Comparison of ENCODE assay signal across 1 cellular context in the genomic region with DNA sequence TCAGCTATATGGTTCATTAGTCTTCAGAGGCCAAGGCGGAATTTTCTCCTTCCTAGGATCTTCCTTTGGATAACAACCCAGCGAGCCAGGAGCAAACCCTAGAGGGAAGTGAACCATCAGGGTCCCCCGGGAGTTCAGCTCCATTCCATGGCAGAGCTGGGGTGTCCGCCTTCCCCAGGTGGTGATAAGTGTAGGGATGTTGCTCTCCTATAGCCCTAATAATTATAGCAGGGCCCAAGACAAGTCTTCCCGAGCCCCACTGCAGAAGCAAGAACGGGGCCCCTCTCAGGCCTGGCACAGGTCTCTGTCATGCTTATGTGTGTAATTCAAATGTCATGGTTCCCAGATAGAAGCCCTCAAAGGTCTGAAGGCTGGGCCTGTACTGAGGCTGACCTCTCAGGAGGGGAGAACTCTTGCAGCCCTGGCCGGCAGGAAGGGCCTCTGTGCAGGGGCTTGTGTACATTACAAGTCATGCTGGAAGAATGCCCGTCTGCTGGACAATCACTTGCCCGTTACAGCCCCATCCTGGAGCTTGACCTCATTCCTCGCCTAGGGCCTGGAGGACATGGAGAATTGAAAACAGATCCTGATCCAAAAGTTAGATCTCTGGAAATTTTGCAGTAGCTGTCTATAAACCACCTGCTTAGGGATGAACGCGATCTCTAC.
TF ChIP-seq lines count a peak whose summit lies in the region.

No MANE protein-coding gene starts in this region.

TF ChIP-seq in HepG2, 621 proteins besides CTCF, POLR2A, EP300 and RAD21 (continued from another document and continues in another):
- TF ChIP-seq, protein P1, sequence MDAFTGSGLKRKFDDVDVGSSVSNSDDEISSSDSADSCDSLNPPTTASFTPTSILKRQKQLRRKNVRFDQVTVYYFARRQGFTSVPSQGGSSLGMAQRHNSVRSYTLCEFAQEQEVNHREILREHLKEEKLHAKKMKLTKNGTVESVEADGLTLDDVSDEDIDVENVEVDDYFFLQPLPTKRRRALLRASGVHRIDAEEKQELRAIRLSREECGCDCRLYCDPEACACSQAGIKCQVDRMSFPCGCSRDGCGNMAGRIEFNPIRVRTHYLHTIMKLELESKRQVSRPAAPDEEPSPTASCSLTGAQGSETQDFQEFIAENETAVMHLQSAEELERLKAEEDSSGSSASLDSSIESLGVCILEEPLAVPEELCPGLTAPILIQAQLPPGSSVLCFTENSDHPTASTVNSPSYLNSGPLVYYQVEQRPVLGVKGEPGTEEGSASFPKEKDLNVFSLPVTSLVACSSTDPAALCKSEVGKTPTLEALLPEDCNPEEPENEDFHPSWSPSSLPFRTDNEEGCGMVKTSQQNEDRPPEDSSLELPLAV (CRISPR knock-in tag; conservative IDR thresholded peaks at IDR 0.05; ENCODE audit: low read depth), result no peak
- TF ChIP-seq FOSL1 (CRISPR knock-in tag; IDR thresholded peaks at IDR 0.05; ENCODE audit: borderline replicate concordance), result peak; percentile 98
- peak; percentile 63 for TF ChIP-seq UBTF (CRISPR knock-in tag; IDR thresholded peaks at IDR 0.05)
- 0 out of 2 replicates have a peak, but pooled peaks have one; percentile 42 for TF ChIP-seq ZSCAN9 (CRISPR knock-in tag; IDR thresholded peaks at IDR 0.05; ENCODE audit: borderline replicate concordance)
- TF ChIP-seq, protein P2, sequence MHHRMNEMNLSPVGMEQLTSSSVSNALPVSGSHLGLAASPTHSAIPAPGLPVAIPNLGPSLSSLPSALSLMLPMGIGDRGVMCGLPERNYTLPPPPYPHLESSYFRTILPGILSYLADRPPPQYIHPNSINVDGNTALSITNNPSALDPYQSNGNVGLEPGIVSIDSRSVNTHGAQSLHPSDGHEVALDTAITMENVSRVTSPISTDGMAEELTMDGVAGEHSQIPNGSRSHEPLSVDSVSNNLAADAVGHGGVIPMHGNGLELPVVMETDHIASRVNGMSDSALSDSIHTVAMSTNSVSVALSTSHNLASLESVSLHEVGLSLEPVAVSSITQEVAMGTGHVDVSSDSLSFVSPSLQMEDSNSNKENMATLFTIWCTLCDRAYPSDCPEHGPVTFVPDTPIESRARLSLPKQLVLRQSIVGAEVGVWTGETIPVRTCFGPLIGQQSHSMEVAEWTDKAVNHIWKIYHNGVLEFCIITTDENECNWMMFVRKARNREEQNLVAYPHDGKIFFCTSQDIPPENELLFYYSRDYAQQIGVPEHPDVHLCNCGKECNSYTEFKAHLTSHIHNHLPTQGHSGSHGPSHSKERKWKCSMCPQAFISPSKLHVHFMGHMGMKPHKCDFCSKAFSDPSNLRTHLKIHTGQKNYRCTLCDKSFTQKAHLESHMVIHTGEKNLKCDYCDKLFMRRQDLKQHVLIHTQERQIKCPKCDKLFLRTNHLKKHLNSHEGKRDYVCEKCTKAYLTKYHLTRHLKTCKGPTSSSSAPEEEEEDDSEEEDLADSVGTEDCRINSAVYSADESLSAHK (CRISPR knock-in tag; IDR thresholded peaks at IDR 0.05; ENCODE audit: borderline replicate concordance), result no peak
- TF ChIP-seq NPAS2 (CRISPR knock-in tag; IDR thresholded peaks at IDR 0.05; ENCODE audit: borderline replicate concordance), result no peak
- peak; percentile 59; the same call in 1 of the 2 replicates for TF ChIP-seq HOXA3 (CRISPR knock-in tag; IDR thresholded peaks at IDR 0.05)
- no peak for TF ChIP-seq ZNF816 (CRISPR knock-in tag; IDR thresholded peaks at IDR 0.05; ENCODE audit: borderline replicate concordance)
- peak; percentile 80 for TF ChIP-seq NR2F6 (IDR thresholded peaks at IDR 0.05)
- TF ChIP-seq NR2F6 (CRISPR knock-in tag; IDR thresholded peaks at IDR 0.05), result peak; percentile 83
- no peak for TF ChIP-seq U2AF2 (IDR thresholded peaks at IDR 0.05; ENCODE audit: low read depth, low read length)
- TF ChIP-seq MIER3 (CRISPR knock-in tag; IDR thresholded peaks at IDR 0.05; ENCODE audit: borderline replicate concordance), result peak; percentile 83; the same call in 1 of the 2 replicates
- TF ChIP-seq FOSL2 (CRISPR knock-in tag; IDR thresholded peaks at IDR 0.05), result peak; percentile 98
- TF ChIP-seq ZNF546 (CRISPR knock-in tag; conservative IDR thresholded peaks at IDR 0.05), result no peak
- 0 out of 2 replicates have a peak, but pooled peaks have one; percentile 46 for TF ChIP-seq MEF2D (CRISPR knock-in tag; IDR thresholded peaks at IDR 0.05)
- TF ChIP-seq ZNF451 (CRISPR knock-in tag; IDR thresholded peaks at IDR 0.05), result no peak
- TF ChIP-seq ZMYM4 (CRISPR knock-in tag; IDR thresholded peaks at IDR 0.05), result no peak
- peak; percentile 72; the same call in 1 of the 2 replicates for TF ChIP-seq ZNF430 (CRISPR knock-in tag; IDR thresholded peaks at IDR 0.05)
- TF ChIP-seq ZNF598 (CRISPR knock-in tag; IDR thresholded peaks at IDR 0.05; ENCODE audit: borderline replicate concordance), result no peak
- TF ChIP-seq ZNF235 (CRISPR knock-in tag; IDR thresholded peaks at IDR 0.05; ENCODE audit: borderline replicate concordance), result no peak
- peak; percentile 94 for TF ChIP-seq ETV5 (CRISPR knock-in tag; IDR thresholded peaks at IDR 0.05; ENCODE audit: borderline replicate concordance)
- peak; percentile 49; the same call in 1 of the 2 replicates for TF ChIP-seq CREM (IDR thresholded peaks at IDR 0.05)
- TF ChIP-seq CREM (CRISPR knock-in tag; IDR thresholded peaks at IDR 0.05), result no peak
- no peak for TF ChIP-seq ZNF431 (CRISPR knock-in tag; IDR thresholded peaks at IDR 0.05; ENCODE audit: borderline replicate concordance, low read depth)
- TF ChIP-seq ZNF614 (CRISPR knock-in tag; IDR thresholded peaks at IDR 0.05; ENCODE audit: borderline replicate concordance), result peak; percentile 75; the same call in 1 of the 2 replicates
- TF ChIP-seq SRY (CRISPR knock-in tag; IDR thresholded peaks at IDR 0.05), result no peak
- no peak for TF ChIP-seq ZNF570 (CRISPR knock-in tag; IDR thresholded peaks at IDR 0.05; ENCODE audit: borderline replicate concordance)
- TF ChIP-seq, protein P3, sequence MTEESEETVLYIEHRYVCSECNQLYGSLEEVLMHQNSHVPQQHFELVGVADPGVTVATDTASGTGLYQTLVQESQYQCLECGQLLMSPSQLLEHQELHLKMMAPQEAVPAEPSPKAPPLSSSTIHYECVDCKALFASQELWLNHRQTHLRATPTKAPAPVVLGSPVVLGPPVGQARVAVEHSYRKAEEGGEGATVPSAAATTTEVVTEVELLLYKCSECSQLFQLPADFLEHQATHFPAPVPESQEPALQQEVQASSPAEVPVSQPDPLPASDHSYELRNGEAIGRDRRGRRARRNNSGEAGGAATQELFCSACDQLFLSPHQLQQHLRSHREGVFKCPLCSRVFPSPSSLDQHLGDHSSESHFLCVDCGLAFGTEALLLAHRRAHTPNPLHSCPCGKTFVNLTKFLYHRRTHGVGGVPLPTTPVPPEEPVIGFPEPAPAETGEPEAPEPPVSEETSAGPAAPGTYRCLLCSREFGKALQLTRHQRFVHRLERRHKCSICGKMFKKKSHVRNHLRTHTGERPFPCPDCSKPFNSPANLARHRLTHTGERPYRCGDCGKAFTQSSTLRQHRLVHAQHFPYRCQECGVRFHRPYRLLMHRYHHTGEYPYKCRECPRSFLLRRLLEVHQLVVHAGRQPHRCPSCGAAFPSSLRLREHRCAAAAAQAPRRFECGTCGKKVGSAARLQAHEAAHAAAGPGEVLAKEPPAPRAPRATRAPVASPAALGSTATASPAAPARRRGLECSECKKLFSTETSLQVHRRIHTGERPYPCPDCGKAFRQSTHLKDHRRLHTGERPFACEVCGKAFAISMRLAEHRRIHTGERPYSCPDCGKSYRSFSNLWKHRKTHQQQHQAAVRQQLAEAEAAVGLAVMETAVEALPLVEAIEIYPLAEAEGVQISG (CRISPR knock-in tag; IDR thresholded peaks at IDR 0.05), result 0 out of 2 replicates have a peak, but pooled peaks have one; percentile 24
- TF ChIP-seq, protein P4, sequence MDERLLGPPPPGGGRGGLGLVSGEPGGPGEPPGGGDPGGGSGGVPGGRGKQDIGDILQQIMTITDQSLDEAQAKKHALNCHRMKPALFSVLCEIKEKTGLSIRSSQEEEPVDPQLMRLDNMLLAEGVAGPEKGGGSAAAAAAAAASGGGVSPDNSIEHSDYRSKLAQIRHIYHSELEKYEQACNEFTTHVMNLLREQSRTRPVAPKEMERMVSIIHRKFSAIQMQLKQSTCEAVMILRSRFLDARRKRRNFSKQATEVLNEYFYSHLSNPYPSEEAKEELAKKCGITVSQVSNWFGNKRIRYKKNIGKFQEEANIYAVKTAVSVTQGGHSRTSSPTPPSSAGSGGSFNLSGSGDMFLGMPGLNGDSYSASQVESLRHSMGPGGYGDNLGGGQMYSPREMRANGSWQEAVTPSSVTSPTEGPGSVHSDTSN (CRISPR knock-in tag; IDR thresholded peaks at IDR 0.05), result no peak
- peak; percentile 41; the same call in 1 of the 2 replicates for TF ChIP-seq YEATS2 (CRISPR knock-in tag; IDR thresholded peaks at IDR 0.05; ENCODE audit: borderline replicate concordance)
- TF ChIP-seq, protein P5, sequence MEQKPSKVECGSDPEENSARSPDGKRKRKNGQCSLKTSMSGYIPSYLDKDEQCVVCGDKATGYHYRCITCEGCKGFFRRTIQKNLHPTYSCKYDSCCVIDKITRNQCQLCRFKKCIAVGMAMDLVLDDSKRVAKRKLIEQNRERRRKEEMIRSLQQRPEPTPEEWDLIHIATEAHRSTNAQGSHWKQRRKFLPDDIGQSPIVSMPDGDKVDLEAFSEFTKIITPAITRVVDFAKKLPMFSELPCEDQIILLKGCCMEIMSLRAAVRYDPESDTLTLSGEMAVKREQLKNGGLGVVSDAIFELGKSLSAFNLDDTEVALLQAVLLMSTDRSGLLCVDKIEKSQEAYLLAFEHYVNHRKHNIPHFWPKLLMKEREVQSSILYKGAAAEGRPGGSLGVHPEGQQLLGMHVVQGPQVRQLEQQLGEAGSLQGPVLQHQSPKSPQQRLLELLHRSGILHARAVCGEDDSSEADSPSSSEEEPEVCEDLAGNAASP (CRISPR knock-in tag; IDR thresholded peaks at IDR 0.05; ENCODE audit: borderline replicate concordance), result peak; percentile 73; the same call in 1 of the 2 replicates
- TF ChIP-seq, protein P6, sequence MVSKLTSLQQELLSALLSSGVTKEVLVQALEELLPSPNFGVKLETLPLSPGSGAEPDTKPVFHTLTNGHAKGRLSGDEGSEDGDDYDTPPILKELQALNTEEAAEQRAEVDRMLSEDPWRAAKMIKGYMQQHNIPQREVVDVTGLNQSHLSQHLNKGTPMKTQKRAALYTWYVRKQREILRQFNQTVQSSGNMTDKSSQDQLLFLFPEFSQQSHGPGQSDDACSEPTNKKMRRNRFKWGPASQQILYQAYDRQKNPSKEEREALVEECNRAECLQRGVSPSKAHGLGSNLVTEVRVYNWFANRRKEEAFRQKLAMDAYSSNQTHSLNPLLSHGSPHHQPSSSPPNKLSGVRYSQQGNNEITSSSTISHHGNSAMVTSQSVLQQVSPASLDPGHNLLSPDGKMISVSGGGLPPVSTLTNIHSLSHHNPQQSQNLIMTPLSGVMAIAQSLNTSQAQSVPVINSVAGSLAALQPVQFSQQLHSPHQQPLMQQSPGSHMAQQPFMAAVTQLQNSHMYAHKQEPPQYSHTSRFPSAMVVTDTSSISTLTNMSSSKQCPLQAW (CRISPR knock-in tag; IDR thresholded peaks at IDR 0.05), result peak; percentile 40; the same call in 1 of the 2 replicates
- peak; percentile 80; the same call in 1 of the 2 replicates for TF ChIP-seq HMG20A (CRISPR knock-in tag; IDR thresholded peaks at IDR 0.05; ENCODE audit: borderline replicate concordance)
- no peak for TF ChIP-seq ZNF124 (CRISPR knock-in tag; IDR thresholded peaks at IDR 0.05)
- 0 out of 2 replicates have a peak, but pooled peaks have one; percentile 25 for TF ChIP-seq ARID4A (CRISPR knock-in tag; IDR thresholded peaks at IDR 0.05; ENCODE audit: borderline replicate concordance)
- TF ChIP-seq ZNF792 (CRISPR knock-in tag; IDR thresholded peaks at IDR 0.05), result peak; percentile 33; the same call in 1 of the 2 replicates
- peak; percentile 82 for TF ChIP-seq SALL1 (CRISPR knock-in tag; IDR thresholded peaks at IDR 0.05)
- peak; percentile 33 for TF ChIP-seq MAX (IDR thresholded peaks at IDR 0.05)
- peak; percentile 69 for TF ChIP-seq ZMYM3 (CRISPR knock-in tag; IDR thresholded peaks at IDR 0.05)
- TF ChIP-seq MTF1 (CRISPR knock-in tag; IDR thresholded peaks at IDR 0.05), result no peak
- TF ChIP-seq SRSF4 (IDR thresholded peaks at IDR 0.05; ENCODE audit: low read depth, low read length, poor library complexity, severe bottlenecking), result no peak
